Comparison of ENCODE assay signal across 9 cellular contexts in genomic region chr5:127785098-127785927, GRCh38.
DNase-seq lines count a peak whose midpoint lies in the region; ATAC-seq and TF ChIP-seq lines count a peak whose summit lies in the region.
"Had no signal": no experiment of that assay in that cellular context is flagged by ENCODE, and none has a peak within 500 bp of the region (broad histone marks: within the 10 kb centered on the region; RNA-seq: fewer than 3 reads in every experiment).

No MANE protein-coding gene starts in this region.

- no peaks in the 10 kb centered on the region for H3K9me2 ChIP-seq in OCI-LY7 (ENCODE audit: insufficient read depth, low read length)

- no peaks in the 10 kb centered on the region for H3K9me3 ChIP-seq in OCI-LY7 (ENCODE audit: low read length)
- H3K9me3 ChIP-seq in thyroid gland, result no peaks in the 10 kb centered on the region
- H3K9me3 ChIP-seq: neutrophil had no signal

- TF ChIP-seq CTCF in OCI-LY7 (conservative IDR thresholded peaks at IDR 0.05; ENCODE audit: low read length), result no peak
- no peak for TF ChIP-seq CTCF in thyroid gland (IDR thresholded peaks at IDR 0.05)

- H3K27ac ChIP-seq in OCI-LY7 (ENCODE audit: low read depth, low read length, poor library complexity, severe bottlenecking) (no peak overlapping the region), thyroid gland (no peak overlapping the region)
- H3K27ac ChIP-seq: neutrophil had no signal

- 77 to 81% methylated on average over 6 of the region's 6 CpGs for WGBS in thyroid gland, 2 donors

- peak; percentile 65 for ATAC-seq in HG03095 (IDR thresholded peaks at IDR 0.05; ENCODE audit: unreplicated experiment)

- H3K4me1 ChIP-seq in OCI-LY7 (ENCODE audit: insufficient read depth, low read length, poor library complexity, severe bottlenecking), result no peaks in the 10 kb centered on the region
- no peaks in the 10 kb centered on the region for H3K4me1 ChIP-seq in thyroid gland

- H3K9me3 Mint-ChIP-seq in activated T-cell treated with anti-CD3 and anti-CD28 coated beads, Interleukin-2, amount 50 U/mL, for 24 hours, result peaks cover 8% of the 10 kb centered on the region
- H3K9me3 Mint-ChIP-seq in activated naive CD8-positive, alpha-beta T cell treated with anti-CD3 and anti-CD28 coated beads for 36 hours, result peaks cover 4% of the 10 kb centered on the region

- no peak for TF ChIP-seq POLR2A in thyroid gland (IDR thresholded peaks at IDR 0.05)

- BruUV-seq in OCI-LY7 (replicated peaks; lab: Mats Ljungman, UMichigan), result no TSS peak

- H3K27me3 Mint-ChIP-seq in activated T-cell treated with anti-CD3 and anti-CD28 coated beads, Interleukin-2, amount 50 U/mL, for 24 hours, result peaks cover 15% of the 10 kb centered on the region
- H3K27me3 Mint-ChIP-seq in activated naive CD8-positive, alpha-beta T cell treated with anti-CD3 and anti-CD28 coated beads for 36 hours, result no peaks in the 10 kb centered on the region

- H3K79me2 ChIP-seq in OCI-LY7 (ENCODE audit: insufficient read depth, low read depth, low read length), result no peaks in the 10 kb centered on the region

- no peaks in the 10 kb centered on the region for H3K36me3 Mint-ChIP-seq in activated T-cell treated with anti-CD3 and anti-CD28 coated beads, Interleukin-2, amount 50 U/mL, for 24 hours (ENCODE audit: low read depth)
- no peaks in the 10 kb centered on the region for H3K36me3 Mint-ChIP-seq in activated naive CD8-positive, alpha-beta T cell treated with anti-CD3 and anti-CD28 coated beads for 36 hours

- H3K4me3 Mint-ChIP-seq in activated T-cell treated with anti-CD3 and anti-CD28 coated beads, Interleukin-2, amount 50 U/mL, for 24 hours, result no peak overlapping the region
- no peak overlapping the region for H3K4me3 Mint-ChIP-seq in activated naive CD8-positive, alpha-beta T cell treated with anti-CD3 and anti-CD28 coated beads for 36 hours

- H3K36me3 ChIP-seq in OCI-LY7 (ENCODE audit: insufficient read depth, low read length), result no peaks in the 10 kb centered on the region
- H3K36me3 ChIP-seq in thyroid gland, result no peaks in the 10 kb centered on the region
- H3K36me3 ChIP-seq: neutrophil had no signal

- peaks cover 32% of the 10 kb centered on the region for H3K4me1 Mint-ChIP-seq in activated T-cell treated with anti-CD3 and anti-CD28 coated beads, Interleukin-2, amount 50 U/mL, for 24 hours (ENCODE audit: low read depth)
- no peaks in the 10 kb centered on the region for H3K4me1 Mint-ChIP-seq in activated naive CD8-positive, alpha-beta T cell treated with anti-CD3 and anti-CD28 coated beads for 36 hours

- H3K27ac Mint-ChIP-seq in activated T-cell treated with anti-CD3 and anti-CD28 coated beads, Interleukin-2, amount 50 U/mL, for 24 hours, result peak overlapping the region; percentile 90
- H3K27ac Mint-ChIP-seq in activated naive CD8-positive, alpha-beta T cell treated with anti-CD3 and anti-CD28 coated beads for 36 hours, result peak overlapping the region; percentile 38

- no peaks in the 10 kb centered on the region for H3K27me3 ChIP-seq in thyroid gland
- H3K27me3 ChIP-seq: neutrophil had no signal

- POLR2A ChIA-PET in OCI-LY7 (lab: Charles Lee), result no interaction called here

- CTCF ChIA-PET in OCI-LY7 (lab: Charles Lee; ENCODE audit: unreplicated experiment), result no interaction called here

- H3K4me3 ChIP-seq in skeletal muscle cell (ENCODE audit: low read depth, low read length) (no peak overlapping the region), OCI-LY7 (ENCODE audit: low read depth, low read length, poor library complexity, severe bottlenecking) (no peak overlapping the region), thyroid gland (replicated peaks in 1 of 3) (no peak overlapping the region)

- no peak overlapping the region for H3K4me2 ChIP-seq in OCI-LY7 (ENCODE audit: low read length)

- no peaks in the 10 kb centered on the region for H4K20me1 ChIP-seq in OCI-LY7 (ENCODE audit: insufficient read depth, low read length)

- intact Hi-C loops in OCI-LY7 (cut with micrococcal nuclease; ENCODE audit: unreplicated experiment), result no loop called here
- intact Hi-C loops in thyroid gland (cut with DNase I), result no loop called here

- H2AFZ ChIP-seq in OCI-LY7 (ENCODE audit: low read length), result no peak overlapping the region

- no peak for DNase-seq in activated T-cell treated with anti-CD3 and anti-CD28 coated beads, Interleukin-2, amount 50 U/mL, for 24 hours
- DNase-seq in activated T-cell treated with anti-CD3 and anti-CD28 coated beads for 4 hours (no peak), skeletal muscle cell (ENCODE audit: low read depth) (peak; percentile 84), NCI-H1417 (lab: John Stamatoyannopoulos, UW) (no peak), OCI-LY7 (ENCODE audit: low spot score) (no peak), thyroid gland (no peak)
- DNase-seq in activated naive CD8-positive, alpha-beta T cell treated with anti-CD3 and anti-CD28 coated beads for 36 hours, result no peak
